In genomic region chr2:134137182-134137595, GRCh38 we compare ENCODE assay signal across 8 cellular contexts.
DNase-seq lines count a peak whose midpoint lies in the region; ATAC-seq and TF ChIP-seq lines count a peak whose summit lies in the region.

No MANE protein-coding gene starts in this region.

- H3K27me3 Mint-ChIP-seq in activated naive CD4-positive, alpha-beta T cell treated with anti-CD3 and anti-CD28 coated beads, Interleukin-2, amount 10 ng/mL, durations not matched to agents 7 days and 5 days: no peaks in the 10 kb centered on the region
- H3K27me3 Mint-ChIP-seq in activated T-helper 17 cell treated with anti-CD3 and anti-CD28 coated beads, Interleukin-2, amount 50 U/mL, for 72 hours: no peaks in the 10 kb centered on the region

- no peak for TF ChIP-seq CTCF in thoracic aorta (IDR thresholded peaks at IDR 0.05)

- no peaks in the 10 kb centered on the region for H3K9me3 ChIP-seq in thoracic aorta

- H3K4me1 Mint-ChIP-seq in activated naive CD4-positive, alpha-beta T cell treated with anti-CD3 and anti-CD28 coated beads, Interleukin-2, amount 10 ng/mL, durations not matched to agents 7 days and 5 days: peaks cover 46% of the 10 kb centered on the region
- H3K4me1 Mint-ChIP-seq in activated T-helper 17 cell treated with anti-CD3 and anti-CD28 coated beads, Interleukin-2, amount 50 U/mL, for 72 hours: peaks cover 72% of the 10 kb centered on the region

- peaks cover 23% of the 10 kb centered on the region for H3K36me3 Mint-ChIP-seq in activated naive CD4-positive, alpha-beta T cell treated with anti-CD3 and anti-CD28 coated beads, Interleukin-2, amount 10 ng/mL, durations not matched to agents 7 days and 5 days
- peaks cover 41% of the 10 kb centered on the region for H3K36me3 Mint-ChIP-seq in activated T-helper 17 cell treated with anti-CD3 and anti-CD28 coated beads, Interleukin-2, amount 50 U/mL, for 72 hours (ENCODE audit: low read depth)

- H3K27ac Mint-ChIP-seq in activated naive CD4-positive, alpha-beta T cell treated with anti-CD3 and anti-CD28 coated beads, Interleukin-2, amount 10 ng/mL, durations not matched to agents 7 days and 5 days: peak overlapping the region; percentile 84
- H3K27ac Mint-ChIP-seq in activated T-helper 17 cell treated with anti-CD3 and anti-CD28 coated beads, Interleukin-2, amount 50 U/mL, for 72 hours: peak overlapping the region; percentile 85

- H3K4me1 ChIP-seq in thoracic aorta (ENCODE audit: control insufficient read depth in 1 of 2, low read depth in 2 of 2): peaks cover 15 to 26% of the 10 kb centered on the region in 2 donors

- ATAC-seq in activated T-helper 17 cell treated with anti-CD3 and anti-CD28 coated beads, Interleukin-2, amount 50 U/mL, for 72 hours (replicated peaks): peak; percentile 76
- peak; percentile 67 for ATAC-seq in thoracic aorta (ENCODE audit: insufficient number of reproducible peaks, low FRiP score, low read depth)

- H3K9me3 Mint-ChIP-seq in activated naive CD4-positive, alpha-beta T cell treated with anti-CD3 and anti-CD28 coated beads, Interleukin-2, amount 10 ng/mL, durations not matched to agents 7 days and 5 days: no peaks in the 10 kb centered on the region
- H3K9me3 Mint-ChIP-seq in activated T-helper 17 cell treated with anti-CD3 and anti-CD28 coated beads, Interleukin-2, amount 50 U/mL, for 72 hours: no peaks in the 10 kb centered on the region

- CTCF ChIA-PET in activated naive CD4-positive, alpha-beta T cell treated with anti-CD3 and anti-CD28 coated beads, Interleukin-2, amount 10 ng/mL, durations not matched to agents 7 days and 5 days (lab: Charles Lee): interaction anchor here (0.9 to 2.1 kb wide), 4 partner anchors 17 to 275 kb away, joined by 3 to 6 read pairs (median 4); no protein-coding TSS in a partner anchor

- peak overlapping the region; percentile 32 to 62 for H3K27ac ChIP-seq in thoracic aorta

- no peak for TF ChIP-seq POLR2A in erythroblast (IDR thresholded peaks at IDR 0.05; ENCODE audit: low read length)

- peak overlapping the region; percentile 50 for H3K4me3 Mint-ChIP-seq in activated naive CD4-positive, alpha-beta T cell treated with anti-CD3 and anti-CD28 coated beads, Interleukin-2, amount 10 ng/mL, durations not matched to agents 7 days and 5 days
- H3K4me3 Mint-ChIP-seq in activated T-helper 17 cell treated with anti-CD3 and anti-CD28 coated beads, Interleukin-2, amount 50 U/mL, for 72 hours: peak overlapping the region; percentile 90

- peak; percentile 27 for DNase-seq in activated naive CD4-positive, alpha-beta T cell treated with anti-CD3 and anti-CD28 coated beads, Interleukin-2, amount 10 ng/mL, durations not matched to agents 7 days and 5 days
- DNase-seq in activated naive CD4-positive, alpha-beta T cell (lab: John Stamatoyannopoulos, UW): no peak
- peak; percentile 75 for DNase-seq in hepatic stellate cell (ENCODE audit: low spot score)
- DNase-seq in thoracic aorta (ENCODE audit: low spot score): no peak
- no peak for DNase-seq in stimulated activated CD4-positive, alpha-beta T cell treated with anti-CD3 and anti-CD28 coated beads, Interleukin-12 subunit alpha, Interleukin-12 subunit beta, amount 100 ng/mL, for 4 hours
- no peak for DNase-seq in activated CD4-positive, CD25-positive, alpha-beta regulatory T cell treated with anti-CD3 and anti-CD28 coated beads, Interleukin-2, amount 50 U/mL, for 72 hours
- DNase-seq in erythroblast (lab: John Stamatoyannopoulos, UW): no peak

- H3K27me3 ChIP-seq in thoracic aorta (replicated peaks; ENCODE audit: insufficient read depth): no peaks in the 10 kb centered on the region

- H3K36me3 ChIP-seq in thoracic aorta: no peaks in the 10 kb centered on the region

- peak overlapping the region; percentile 59 for H3K4me3 ChIP-seq in thoracic aorta

Comparison
In these comparisons a context has a peak if more than half of its experiments do, and no peak if none do; other contexts are left out.
1. DNase-seq: peak in activated naive CD4-positive, alpha-beta T cell treated with anti-CD3 and anti-CD28 coated beads, Interleukin-2, amount 10 ng/mL, durations not matched to agents 7 days and 5 days (single experiment) and hepatic stellate cell (single experiment); none in activated naive CD4-positive, alpha-beta T cell (0 of 4), thoracic aorta (single experiment), stimulated activated CD4-positive, alpha-beta T cell treated with anti-CD3 and anti-CD28 coated beads, Interleukin-12 subunit alpha, Interleukin-12 subunit beta, amount 100 ng/mL, for 4 hours (single experiment), activated CD4-positive, CD25-positive, alpha-beta regulatory T cell treated with anti-CD3 and anti-CD28 coated beads, Interleukin-2, amount 50 U/mL, for 72 hours (single experiment) and erythroblast (0 of 2).